21 cellular contexts compared by ENCODE assay signal in the genomic region with DNA sequence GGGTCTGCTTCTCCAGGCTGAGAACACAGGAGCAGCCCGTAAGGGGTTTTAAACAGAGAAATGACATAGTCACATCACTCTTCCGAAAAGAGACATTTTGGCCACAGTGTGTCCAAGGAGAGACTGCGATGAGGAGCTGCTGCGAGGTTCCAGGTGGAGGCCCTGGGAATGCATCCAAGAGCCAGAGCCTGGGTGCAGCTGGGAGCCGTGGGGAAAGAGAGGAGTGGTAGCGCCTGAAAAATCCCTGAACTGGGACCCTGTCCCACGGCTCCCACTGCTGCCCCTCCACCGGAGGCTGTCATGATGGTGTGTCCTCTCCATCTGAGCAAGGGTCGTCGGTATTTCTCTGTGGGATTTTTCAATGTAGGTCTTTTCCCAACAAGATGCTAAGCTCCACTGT.
DNase-seq lines count a peak whose midpoint lies in the region; ATAC-seq and TF ChIP-seq lines count a peak whose summit lies in the region.
"Had no signal": no experiment of that assay in that cellular context is flagged by ENCODE, and none has a peak within 500 bp of the region (broad histone marks: within the 10 kb centered on the region; RNA-seq: fewer than 3 reads in every experiment).

No MANE protein-coding gene starts in this region.

- H3K4me1 ChIP-seq in neuronal stem cell (ENCODE audit: control insufficient read depth in 2 of 2, insufficient read depth in 1 of 2, low read depth in 1 of 2, low read length in 2 of 2), result peaks cover 0 to 8% of the 10 kb centered on the region in 2 donors
- H3K4me1 ChIP-seq: Caco-2 had no signal

- peaks cover 10% of the 10 kb centered on the region for H3K4me1 Mint-ChIP-seq in activated CD8-positive, alpha-beta T cell treated with anti-CD3 and anti-CD28 coated beads for 36 hours (ENCODE audit: low read depth)
- H3K4me1 Mint-ChIP-seq: B cell had no signal

- no peak for ATAC-seq in left cardiac atrium
- no peak for ATAC-seq in activated CD8-positive, alpha-beta T cell treated with anti-CD3 and anti-CD28 coated beads for 36 hours

- no peak overlapping the region for H2BK12ac ChIP-seq in neuronal stem cell (ENCODE audit: low read length)

- H2BK5ac ChIP-seq in neuronal stem cell (ENCODE audit: low read length), result no peak overlapping the region

- no peak overlapping the region for H2BK120ac ChIP-seq in neuronal stem cell (ENCODE audit: low read depth, low read length)

- no peak overlapping the region for H3K4me3 ChIP-seq in neuronal stem cell (ENCODE audit: low read length in 2 of 2)
- H3K4me3 ChIP-seq: GM23248, MG63 had no signal

- H2BK15ac ChIP-seq in neuronal stem cell (ENCODE audit: low read length), result peak overlapping the region; percentile 52

- H3K18ac ChIP-seq in neuronal stem cell (ENCODE audit: low read length), result no peak overlapping the region

- TF ChIP-seq CTCF in activated CD8-positive, alpha-beta T cell treated with anti-CD3 and anti-CD28 coated beads for 36 hours (IDR thresholded peaks at IDR 0.05), result no peak

- H3K36me3 ChIP-seq in neuronal stem cell (replicated peaks in 1 of 2; ENCODE audit: control insufficient read depth in 2 of 2, insufficient read depth in 2 of 2, low read length in 2 of 2), result no peaks in the 10 kb centered on the region
- H3K36me3 ChIP-seq: MG63 had no signal

- no peaks in the 10 kb centered on the region for H3K9me3 ChIP-seq in neuronal stem cell (replicated peaks in 1 of 2; ENCODE audit: control insufficient read depth in 2 of 2, insufficient read depth in 1 of 2, low read depth in 1 of 2, low read length in 2 of 2)
- H3K9me3 ChIP-seq: Caco-2, MG63 had no signal

- H2AFZ ChIP-seq in neuronal stem cell (ENCODE audit: low read length), result no peak overlapping the region
- H2AFZ ChIP-seq: GM23248 had no signal

- CTCF ChIA-PET in activated CD8-positive, alpha-beta T cell treated with anti-CD3 and anti-CD28 coated beads for 36 hours (lab: Charles Lee), result no interaction called here

- POLR2A ChIA-PET in activated CD8-positive, alpha-beta T cell treated with anti-CD3 and anti-CD28 coated beads for 36 hours (lab: Charles Lee), result no interaction called here

- H3K79me1 ChIP-seq in neuronal stem cell (ENCODE audit: low read depth, low read length), result no peaks in the 10 kb centered on the region

- no peak overlapping the region for H4K91ac ChIP-seq in neuronal stem cell (ENCODE audit: low read depth, low read length, poor library complexity)

- H3K27ac ChIP-seq in neuronal stem cell (replicated peaks; ENCODE audit: low read length), result no peak overlapping the region
- H3K27ac ChIP-seq: GM23248 had no signal

- no peaks in the 10 kb centered on the region for H3K27me3 Mint-ChIP-seq in activated CD8-positive, alpha-beta T cell treated with anti-CD3 and anti-CD28 coated beads for 36 hours
- H3K27me3 Mint-ChIP-seq: B cell, IgD-negative memory B cell had no signal

- intact Hi-C loops in left cardiac atrium (cut with DNase I), result no loop called here
- intact Hi-C loops in activated CD8-positive, alpha-beta T cell treated with anti-CD3 and anti-CD28 coated beads for 36 hours (cut with micrococcal nuclease), result no loop called here

- H3K9me3 Mint-ChIP-seq in activated CD8-positive, alpha-beta T cell treated with anti-CD3 and anti-CD28 coated beads for 36 hours, result no peaks in the 10 kb centered on the region

- no peak overlapping the region for H3K9ac ChIP-seq in neuronal stem cell (ENCODE audit: low read depth, low read length, poor library complexity)
- H3K9ac ChIP-seq: GM23248 had no signal

- H3K27me3 ChIP-seq in neuronal stem cell (ENCODE audit: control insufficient read depth in 3 of 3, insufficient read depth in 3 of 3, low read depth in 1 of 3, low read length in 3 of 3), result peaks cover 0 to 3% (median 0%) of the 10 kb centered on the region in 3 experiments
- H3K27me3 ChIP-seq: MG63 had no signal

- no peak overlapping the region for H4K8ac ChIP-seq in neuronal stem cell (ENCODE audit: low read depth, low read length)

- DNase-seq in activated CD8-positive, alpha-beta memory T cell treated with anti-CD3 and anti-CD28 coated beads for 24 hours, result peak; percentile 7
- no peak for DNase-seq in activated CD8-positive, alpha-beta memory T cell treated with anti-CD3 and anti-CD28 coated beads, Interleukin-2, amount 50 U/mL, for 4 hours
- DNase-seq in ecto neural progenitor cell (ENCODE audit: low spot score) (peak; percentile 32), neuronal stem cell (ENCODE audit: low spot score) (no peak), left cardiac atrium (no peak), NCI-H2171 treated with DMSO at 0.1 percent for 48 hours (lab: John Stamatoyannopoulos, UW) (no peak)
- DNase-seq in central memory CD4-positive, alpha-beta T cell, result no peak
- DNase-seq in activated CD8-positive, alpha-beta T cell treated with anti-CD3 and anti-CD28 coated beads for 36 hours, result no peak
- DNase-seq: 8988T, Caco-2, GDM1, GM23248, HCEC 1CT, Karpas-422, MG63, NCI-H1048, NCI-H1436, NCI-H1930, NCI-H526 treated with DMSO at 0.1 percent for 48 hours had no signal

- no peak overlapping the region for H3K23ac ChIP-seq in neuronal stem cell (ENCODE audit: low read depth, low read length, poor library complexity)

- WGBS in neuronal stem cell (ENCODE audit: extremely low coverage in 2 of 2, insufficient read length in 2 of 2, insufficient replicate concordance in 1 of 2), 2 donors, result no CpG with 5 or more reads among the region's 10 CpGs

- H3K14ac ChIP-seq in neuronal stem cell (ENCODE audit: low read length), result no peak overlapping the region

- no peak overlapping the region for H3K4me2 ChIP-seq in neuronal stem cell (ENCODE audit: insufficient read depth, low read length, poor library complexity, severe bottlenecking)

- H3K27ac Mint-ChIP-seq in activated CD8-positive, alpha-beta T cell treated with anti-CD3 and anti-CD28 coated beads for 36 hours, result no peak overlapping the region
- H3K27ac Mint-ChIP-seq: B cell, IgD-negative memory B cell had no signal

- no peak overlapping the region for H3K4ac ChIP-seq in neuronal stem cell (ENCODE audit: low read length)

- H3K36me3 Mint-ChIP-seq in activated CD8-positive, alpha-beta T cell treated with anti-CD3 and anti-CD28 coated beads for 36 hours (ENCODE audit: low read depth), result no peaks in the 10 kb centered on the region
- H3K36me3 Mint-ChIP-seq: IgD-negative memory B cell had no signal

- H3K4me3 Mint-ChIP-seq in activated CD8-positive, alpha-beta T cell treated with anti-CD3 and anti-CD28 coated beads for 36 hours, result no peak overlapping the region
- H3K4me3 Mint-ChIP-seq: B cell, IgD-negative memory B cell had no signal

- no peak overlapping the region for H2AK5ac ChIP-seq in neuronal stem cell (ENCODE audit: low read depth, low read length)

Comparison
In these comparisons a context has a peak if more than half of its experiments do, and no peak if none do; other contexts are left out.
1. DNase-seq: peak in activated CD8-positive, alpha-beta memory T cell treated with anti-CD3 and anti-CD28 coated beads for 24 hours (single experiment) and ecto neural progenitor cell (single experiment); none in activated CD8-positive, alpha-beta memory T cell treated with anti-CD3 and anti-CD28 coated beads, Interleukin-2, amount 50 U/mL, for 4 hours (single experiment), neuronal stem cell (single experiment), central memory CD4-positive, alpha-beta T cell (single experiment), left cardiac atrium (single experiment), activated CD8-positive, alpha-beta T cell treated with anti-CD3 and anti-CD28 coated beads for 36 hours (single experiment) and NCI-H2171 treated with DMSO at 0.1 percent for 48 hours (single experiment).